8 cellular contexts compared by ENCODE assay signal in genomic region chr3:64686446-64686908, GRCh38. TPM values are rescaled to one million over a fixed set of nuclear protein-coding genes. Genes with fewer than 3 reads are reported as not detected.
DNase-seq lines count a peak whose midpoint lies in the region; ATAC-seq, FAIRE-seq and TF ChIP-seq lines count a peak whose summit lies in the region.

No MANE protein-coding gene starts in this region.

- H3K14ac ChIP-seq in H1 (ENCODE audit: insufficient read length), result no peak overlapping the region

- peak overlapping the region; percentile 47; the same call in 1 of the 2 replicates for H2BK15ac ChIP-seq in H1 (ENCODE audit: low read length)

- no peak overlapping the region for H4K91ac ChIP-seq in H1 (replicated peaks; ENCODE audit: insufficient read length, low read length)

- no peak overlapping the region for H2BK120ac ChIP-seq in H1 (replicated peaks; ENCODE audit: low read depth, low read length)

- ATAC-seq in HG03196 (IDR thresholded peaks at IDR 0.05; ENCODE audit: unreplicated experiment), result no peak

- no peak overlapping the region for H2BK20ac ChIP-seq in H1 (ENCODE audit: low read length)

- POLR2A ChIA-PET in H1 (lab: Charles Lee; ENCODE audit: partially characterized antibody), result no interaction called here

- H3K9ac ChIP-seq in BLaER1 treated with 17β-estradiol and CSF1 and Interleukin-3, amounts not matched to agents 10 nM and 100 nM, result peak overlapping the region in 10 of 11 experiments; percentile 51 to 75 (median 72); a peak in 19 of 22 replicates
- H3K9ac ChIP-seq in H1 (replicated peaks in 1 of 4; ENCODE audit: extremely low read depth in 1 of 4, low read depth in 3 of 4, low read length in 3 of 4), result no peak overlapping the region

- H3K23ac ChIP-seq in H1 (ENCODE audit: insufficient read length), result no peak overlapping the region

- TF ChIP-seq POLR2A in H1 (IDR thresholded peaks at IDR 0.05; ENCODE audit: control extremely low read depth in 1 of 2, low read depth in 2 of 2, low read length in 2 of 2), result no peak

- no peaks in the 10 kb centered on the region for H3K36me3 ChIP-seq in BLaER1 treated with 17β-estradiol and CSF1 and Interleukin-3, amounts not matched to agents 10 nM and 100 nM
- H3K36me3 ChIP-seq in MG63, result no peaks in the 10 kb centered on the region
- no peaks in the 10 kb centered on the region for H3K36me3 ChIP-seq in H1 (ENCODE audit: control insufficient read depth in 2 of 4, insufficient read depth in 4 of 4, low read length in 3 of 4)
- peaks cover 30% of the 10 kb centered on the region for H3K36me3 ChIP-seq in mesodermal cell (ENCODE audit: control insufficient read depth, insufficient read depth, low read length)

- 4% methylated on average over 31 of the region's 31 CpGs; no CpG with 5 or more reads in 1 of the 2 experiments for WGBS in H1 (ENCODE audit: extremely low coverage in 1 of 2, insufficient coverage in 1 of 2, insufficient read length in 1 of 2, insufficient replicate concordance in 2 of 2, low coverage in 1 of 2, low lambda C conversion rate in 2 of 2, missing lambda C conversion rate in 1 of 2), 2 experiments
- 0 to 1% methylated on average over 28 to 29 of the region's 31 CpGs for WGBS in mesodermal cell (ENCODE audit: insufficient coverage in 2 of 2), 2 experiments

- H3K4me2 ChIP-seq in BLaER1 treated with 17β-estradiol and CSF1 and Interleukin-3, amounts not matched to agents 10 nM and 100 nM, result peak overlapping the region; percentile 59 to 87 (median 81)
- H3K4me2 ChIP-seq in H1 (ENCODE audit: insufficient read depth in 1 of 2, low read depth in 2 of 2, low read length in 2 of 2), result peak overlapping the region; percentile 90 to 97

- no peak overlapping the region for H3K56ac ChIP-seq in H1 (replicated peaks; ENCODE audit: insufficient read length, low read depth, low read length)

- no peak overlapping the region for H3K18ac ChIP-seq in H1 (ENCODE audit: extremely low read depth, low read length)

- no peak overlapping the region for H2AK5ac ChIP-seq in H1 (ENCODE audit: low read depth, low read length)

- H3K4ac ChIP-seq in H1 (replicated peaks; ENCODE audit: insufficient read length, low read depth, low read length), result no peak overlapping the region

- H2BK12ac ChIP-seq in H1 (ENCODE audit: low read depth, low read length), result no peak overlapping the region

- DNase-seq in MG63 (no peak), H1 (ENCODE audit: low read depth in 1 of 2, low spot score in 2 of 2) (no peak), NCI-H1092 (lab: John Stamatoyannopoulos, UW) (no peak), AML-193 (lab: John Stamatoyannopoulos, UW) (no peak)
- DNase-seq in stimulated activated CD4-positive, alpha-beta T cell treated with anti-CD3 and anti-CD28 coated beads, Interleukin-4, amount 100 ng/mL, for 1 hour, result no peak

- CTCF ChIA-PET in H1 (lab: Charles Lee; ENCODE audit: partially characterized antibody), result no interaction called here

- H3K79me1 ChIP-seq in H1 (ENCODE audit: low read depth, low read length), result no peaks in the 10 kb centered on the region

- peak overlapping the region; percentile 49 to 73 (median 64) for H3K4me3 ChIP-seq in BLaER1 treated with 17β-estradiol and CSF1 and Interleukin-3, amounts not matched to agents 10 nM and 100 nM
- H3K4me3 ChIP-seq in MG63 (peak overlapping the region; percentile 47), H1 (ENCODE audit: extremely low read depth in 1 of 4, insufficient read depth in 2 of 4, low read depth in 3 of 4, low read length in 4 of 4) (peak overlapping the region; percentile 25 to 78 (median 66); a peak in 7 of 8 replicates), mesodermal cell (ENCODE audit: extremely low read depth, insufficient read depth, low read length, poor library complexity, severe bottlenecking) (peak overlapping the region; percentile 68)

- TF ChIP-seq EP300 in H1 (IDR thresholded peaks at IDR 0.05; ENCODE audit: borderline replicate concordance in 1 of 2, low read depth in 2 of 2, low read length in 2 of 2), result no peak

- no peak overlapping the region for H4K5ac ChIP-seq in H1 (ENCODE audit: insufficient read length, low read depth, low read length)

- H3K27ac ChIP-seq in BLaER1 treated with 17β-estradiol and CSF1 and Interleukin-3, amounts not matched to agents 10 nM and 100 nM, result peak overlapping the region in 9 of 11 experiments; percentile 43 to 74 (median 69); a peak in 18 of 22 replicates
- H3K27ac ChIP-seq in H1 (ENCODE audit: low read depth, low read length) (no peak overlapping the region), mesodermal cell (ENCODE audit: low read depth, low read length, severe bottlenecking) (peak overlapping the region; percentile 94)

- no peak for TF ChIP-seq CTCF in H1 (IDR thresholded peaks at IDR 0.05; ENCODE audit: control extremely low read depth in 1 of 3, insufficient read depth in 1 of 3, low read depth in 1 of 3, low read length in 3 of 3)

- FAIRE-seq in H1 (lab: Jason Lieb, UNC), result no peak

- no peak overlapping the region for H2BK5ac ChIP-seq in H1 (ENCODE audit: low read depth, low read length)

- no peak for TF ChIP-seq RAD21 in H1 (IDR thresholded peaks at IDR 0.05 in 1 of 2, conservative IDR thresholded peaks at IDR 0.05 in 1 of 2; ENCODE audit: low read depth in 2 of 2, low read length in 2 of 2)

- peaks cover 27% of the 10 kb centered on the region; the same call in 1 of the 2 replicates for H3K23me2 ChIP-seq in H1 (ENCODE audit: low read depth, low read length)

- peak overlapping the region; percentile 51; the same call in 1 of the 2 replicates for H4K8ac ChIP-seq in H1 (ENCODE audit: extremely low read depth, insufficient read depth, low read length)

- peaks cover 10 to 26% (median 22%) of the 10 kb centered on the region in 11 experiments; a peak in 17 of 22 replicates for H3K9me3 ChIP-seq in BLaER1 treated with 17β-estradiol and CSF1 and Interleukin-3, amounts not matched to agents 10 nM and 100 nM (replicated peaks in 1 of 11)
- H3K9me3 ChIP-seq in MG63, result no peaks in the 10 kb centered on the region
- H3K9me3 ChIP-seq in H1 (ENCODE audit: insufficient read depth in 2 of 2, low read depth in 1 of 2, low read length in 1 of 2), result no peaks in the 10 kb centered on the region
- H3K9me3 ChIP-seq in mesodermal cell (ENCODE audit: control insufficient read depth, low read length), result no peaks in the 10 kb centered on the region

- H4K20me1 ChIP-seq in BLaER1 treated with 17β-estradiol and CSF1 and Interleukin-3, amounts not matched to agents 10 nM and 100 nM, result no peaks in the 10 kb centered on the region
- peaks cover 2% of the 10 kb centered on the region in 2 experiments for H4K20me1 ChIP-seq in H1 (replicated peaks in 1 of 2; ENCODE audit: control insufficient read depth in 1 of 2, insufficient read depth in 2 of 2, low read length in 2 of 2)

- no peaks in the 10 kb centered on the region for H3K79me2 ChIP-seq in H1 (ENCODE audit: control insufficient read depth in 1 of 2, insufficient read depth in 2 of 2, low read length in 2 of 2)

- peaks cover 5 to 17% (median 15%) of the 10 kb centered on the region in 10 experiments; a peak in 17 of 20 replicates for H3K4me1 ChIP-seq in BLaER1 treated with 17β-estradiol and CSF1 and Interleukin-3, amounts not matched to agents 10 nM and 100 nM
- H3K4me1 ChIP-seq in H1 (replicated peaks in 1 of 4; ENCODE audit: control insufficient read depth in 3 of 4, insufficient read depth in 4 of 4, low read length in 3 of 4), result peaks cover 10 to 30% (median 15%) of the 10 kb centered on the region in 4 experiments
- peaks cover 18% of the 10 kb centered on the region for H3K4me1 ChIP-seq in mesodermal cell (ENCODE audit: control insufficient read depth, insufficient read depth, low read length, poor library complexity, severe bottlenecking)

- peaks cover 16 to 34% (median 27%) of the 10 kb centered on the region in 11 experiments; a peak in 20 of 22 replicates for H3K27me3 ChIP-seq in BLaER1 treated with 17β-estradiol and CSF1 and Interleukin-3, amounts not matched to agents 10 nM and 100 nM
- peaks cover 16% of the 10 kb centered on the region for H3K27me3 ChIP-seq in MG63
- H3K27me3 ChIP-seq in H1 (replicated peaks in 1 of 4; ENCODE audit: control insufficient read depth in 3 of 4, extremely low read depth in 1 of 4, insufficient read depth in 3 of 4, low read length in 3 of 4), result peaks cover 27 to 66% (median 55%) of the 10 kb centered on the region in 4 experiments

- no peak overlapping the region for H2AFZ ChIP-seq in H1 (ENCODE audit: low read length)

TF ChIP-seq in H1, 55 proteins besides CTCF, POLR2A, EP300 and RAD21 (continues in another document):
- TF ChIP-seq GABPA (IDR thresholded peaks at IDR 0.05; ENCODE audit: borderline replicate concordance, insufficient read depth, low read length), result no peak

RNA-seq across cellular contexts. Expression of gene ADAMTS9, which starts 1.3 kb away (rescaled TPM):
- not detected in 2 replicates for total RNA-seq in MG63 (2014; rRNA removed; shearing (Covaris generic); ENCODE audit: low replicate concordance)
- 0.36 and 0.41 TPM in 2 replicates for total RNA-seq in H1 (2021; fragmentation: NEBNext Ultra II Directional; extraction: Animal tissue kit (Norgen Biotek cat#: 25700))
- polyA plus RNA-seq in H1 (2011; rRNA removed), result 0.13 and 0.20 TPM in 2 replicates
- 0.27 TPM for polyA plus RNA-seq in H1 (2011; cell fraction: cytosol; rRNA removed)
- 0.41 TPM for polyA plus RNA-seq in H1 (2011; cell fraction: nucleus; rRNA removed)
- 0.32 to 0.50 TPM (median 0.38 TPM) in 4 replicates for polyA plus RNA-seq in H1 (2012, experiment 1 of 2)
- polyA plus RNA-seq in H1 (2012, experiment 2 of 2), result 0.28 TPM
- 0.36 TPM for polyA plus RNA-seq in H1 (2013, experiment 1 of 2)
- 0.29 TPM for polyA plus RNA-seq in H1 (2013, experiment 2 of 2)
- 1.1 and 1.2 TPM in 2 replicates for polyA minus RNA-seq in H1 (2011; rRNA and poly(A)+ RNA removed)
- 1.0 TPM for polyA minus RNA-seq in H1 (2011; cell fraction: cytosol; rRNA and poly(A)+ RNA removed)
- 1.9 TPM for polyA minus RNA-seq in H1 (2011; cell fraction: nucleus; rRNA and poly(A)+ RNA removed)
- 100 TPM for polyA plus RNA-seq in mesodermal cell (2013, experiment 1 of 2)
- 101 TPM for polyA plus RNA-seq in mesodermal cell (2013, experiment 2 of 2)

Comparison
In these comparisons a context has a peak if more than half of its experiments do, and no peak if none do; other contexts are left out.
1. H3K9ac ChIP-seq: peak in BLaER1 treated with 17β-estradiol and CSF1 and Interleukin-3, amounts not matched to agents 10 nM and 100 nM (10 of 11); none in H1 (0 of 4).
2. Peak in every context shown above with its lines, with median percentiles within 50 percentile points of each other: H3K4me3 ChIP-seq.